In the genomic region with DNA sequence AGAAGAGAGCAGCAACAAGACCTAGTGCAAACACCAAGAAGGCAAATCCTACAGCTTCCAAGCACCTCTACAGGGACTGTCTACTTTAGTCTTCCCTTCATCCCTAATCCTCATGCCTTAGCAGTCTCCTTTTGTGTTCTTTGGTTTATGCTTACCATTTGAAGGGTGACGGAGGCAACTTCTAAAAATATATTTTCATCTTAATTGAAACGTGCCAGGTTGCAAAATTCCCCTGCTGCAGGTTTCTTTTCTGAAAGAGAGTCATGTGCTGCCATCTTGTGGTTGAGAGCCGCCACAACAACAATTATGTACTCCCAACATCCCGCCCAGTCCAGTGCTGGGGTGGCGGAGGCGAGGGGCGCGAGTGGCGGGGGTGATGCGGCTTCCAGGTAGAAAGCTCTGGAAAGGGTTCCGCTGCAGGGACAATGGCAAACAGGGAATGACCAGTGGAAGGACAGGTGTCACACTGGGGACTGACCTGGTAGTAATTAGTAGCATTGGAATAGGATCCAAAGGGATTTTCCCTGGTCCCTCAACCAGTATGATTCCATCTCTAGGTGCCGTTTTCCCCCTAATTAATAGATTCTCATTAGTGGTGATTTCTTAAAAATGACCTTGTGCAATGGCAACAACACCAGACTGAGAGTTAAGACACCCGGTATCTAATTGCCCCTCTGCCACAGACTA, we compare ENCODE assay signal across 8 cellular contexts.
DNase-seq lines count a peak whose midpoint lies in the region; ATAC-seq and TF ChIP-seq lines count a peak whose summit lies in the region.

No MANE protein-coding gene starts in this region.

- intact Hi-C loops in CD4-positive, alpha-beta T cell (cut with DNase I, micrococcal nuclease): loop anchor here (1.0 to 10.0 kb wide), 8 partner anchors 62 to 828 kb away; partner anchors contain the start of genes FRMD6 (in 1 of the 2) and GNG2 (in 1 of the 2)
- intact Hi-C loops in activated CD4-positive, alpha-beta T cell treated with anti-CD3 and anti-CD28 coated beads for 36 hours (cut with DNase I, micrococcal nuclease): loop anchor here (1.0 to 5.0 kb wide), 12 partner anchors 67 to 825 kb away; partner anchors contain the start of genes GNG2 (in 1 of the 2) and TRIM9 (in 1 of the 2)
- intact Hi-C loops in left colon (cut with DNase I, micrococcal nuclease): loop anchor here in 1 of 2 donors (10.0 kb wide), 1 partner anchor 195 kb away; no protein-coding TSS in a partner anchor

- H3K4me3 Mint-ChIP-seq in CD4-positive, alpha-beta T cell: no peak overlapping the region
- no peak overlapping the region for H3K4me3 Mint-ChIP-seq in activated CD4-positive, alpha-beta T cell treated with anti-CD3 and anti-CD28 coated beads for 36 hours

- peaks cover 12% of the 10 kb centered on the region for H3K27me3 Mint-ChIP-seq in CD4-positive, alpha-beta T cell
- H3K27me3 Mint-ChIP-seq in activated CD4-positive, alpha-beta T cell treated with anti-CD3 and anti-CD28 coated beads for 36 hours: peaks cover 4% of the 10 kb centered on the region

- H3K9me3 ChIP-seq in CD4-positive, alpha-beta T cell (ENCODE audit: control insufficient read depth, low read length): no peaks in the 10 kb centered on the region

- H3K9me3 Mint-ChIP-seq in CD4-positive, alpha-beta T cell: no peaks in the 10 kb centered on the region
- no peaks in the 10 kb centered on the region for H3K9me3 Mint-ChIP-seq in activated CD4-positive, alpha-beta T cell treated with anti-CD3 and anti-CD28 coated beads for 36 hours (ENCODE audit: low read depth)

- no peaks in the 10 kb centered on the region for H3K36me3 Mint-ChIP-seq in CD4-positive, alpha-beta T cell (ENCODE audit: low read depth)
- H3K36me3 Mint-ChIP-seq in activated CD4-positive, alpha-beta T cell treated with anti-CD3 and anti-CD28 coated beads for 36 hours (ENCODE audit: low read depth): no peaks in the 10 kb centered on the region

- H3K27ac ChIP-seq in CD4-positive, alpha-beta T cell (ENCODE audit: low read depth, low read length): no peak overlapping the region

- peak; percentile 51 to 74 (median 64) for DNase-seq in CD4-positive, alpha-beta T cell
- DNase-seq in HEK293T (ENCODE audit: extremely low spot score) (peak; percentile 70), NCI-H2227 treated with DMSO at 0.1 percent for 48 hours (lab: John Stamatoyannopoulos, UW) (peak; percentile 70), cerebellar cortex (ENCODE audit: low spot score) (peak; percentile 79), left colon (peak; percentile 40 to 84)
- peak; percentile 83 for DNase-seq in activated CD4-positive, alpha-beta T cell treated with anti-CD3 and anti-CD28 coated beads for 36 hours
- peak; percentile 61 to 64 for DNase-seq in stimulated activated CD4-positive, alpha-beta T cell treated with anti-CD3 and anti-CD28 coated beads, Interleukin-2, amount 100 ng/mL, for 48 hours

- peak; percentile 87 for TF ChIP-seq CTCF in CD4-positive, alpha-beta T cell (IDR thresholded peaks at IDR 0.05)

- ATAC-seq in CD4-positive, alpha-beta T cell (ENCODE audit: poor library complexity): peak; percentile 71
- peak; percentile 56 for ATAC-seq in activated CD4-positive, alpha-beta T cell treated with anti-CD3 and anti-CD28 coated beads for 36 hours
- ATAC-seq in left colon: peak; percentile 73
- no peak for ATAC-seq in GM19463 (IDR thresholded peaks at IDR 0.05; ENCODE audit: unreplicated experiment)

- H3K27me3 ChIP-seq in CD4-positive, alpha-beta T cell (ENCODE audit: control insufficient read depth, insufficient read depth, low read length): peaks cover 3% of the 10 kb centered on the region

- CTCF ChIA-PET in CD4-positive, alpha-beta T cell (lab: Charles Lee): interaction anchor here (0.6 to 1.6 kb wide), 6 partner anchors 10 to 730 kb away, joined by 3 to 7 read pairs (median 3); partner anchors contain the start of gene GNG2
- CTCF ChIA-PET in HEK293T (lab: Yijun Ruan, JAX): interaction anchor here (0.6 to 2.4 kb wide), 12 partner anchors 48 to 823 kb away, joined by 3 to 6 read pairs (median 3); partner anchors contain the start of gene FRMD6
- CTCF ChIA-PET in activated CD4-positive, alpha-beta T cell treated with anti-CD3 and anti-CD28 coated beads for 36 hours (lab: Charles Lee): interaction anchor here (0.5 to 6.5 kb wide), 24 partner anchors 14 to 896 kb away, joined by 3 to 49 read pairs (median 4); partner anchors contain the start of gene FRMD6

- H3K4me1 Mint-ChIP-seq in CD4-positive, alpha-beta T cell (ENCODE audit: low read depth): peaks cover 28% of the 10 kb centered on the region
- H3K4me1 Mint-ChIP-seq in activated CD4-positive, alpha-beta T cell treated with anti-CD3 and anti-CD28 coated beads for 36 hours: peaks cover 26% of the 10 kb centered on the region

- no peak overlapping the region for H3K27ac Mint-ChIP-seq in CD4-positive, alpha-beta T cell
- H3K27ac Mint-ChIP-seq in activated CD4-positive, alpha-beta T cell treated with anti-CD3 and anti-CD28 coated beads for 36 hours: no peak overlapping the region

- POLR2A ChIA-PET in CD4-positive, alpha-beta T cell (lab: Charles Lee): interaction anchor here (0.6 kb wide), 1 partner anchor 525 kb away, joined by 3 read pairs; no protein-coding TSS in a partner anchor
- POLR2A ChIA-PET in HEK293T (lab: Yijun Ruan, JAX): no interaction called here
- POLR2A ChIA-PET in activated CD4-positive, alpha-beta T cell treated with anti-CD3 and anti-CD28 coated beads for 36 hours (lab: Charles Lee): no interaction called here

TF ChIP-seq in HEK293T, 16 proteins besides CTCF, POLR2A, EP300 and RAD21:
- TF ChIP-seq LEF1 (IDR thresholded peaks at IDR 0.05; ENCODE audit: borderline replicate concordance): no peak
- TF ChIP-seq L3MBTL2 (conservative IDR thresholded peaks at IDR 0.05): no peak
- TF ChIP-seq SUZ12 (IDR thresholded peaks at IDR 0.05): no peak
- TF ChIP-seq FOXA1 (IDR thresholded peaks at IDR 0.05): no peak
- TF ChIP-seq CTBP1 (IDR thresholded peaks at IDR 0.05; ENCODE audit: borderline replicate concordance): no peak
- no peak for TF ChIP-seq ZNF384 (IDR thresholded peaks at IDR 0.05)
- TF ChIP-seq FOXK2 (IDR thresholded peaks at IDR 0.05): no peak
- TF ChIP-seq FOXM1 (IDR thresholded peaks at IDR 0.05; ENCODE audit: borderline replicate concordance): no peak
- TF ChIP-seq ELF4 (IDR thresholded peaks at IDR 0.05): no peak
- no peak for TF ChIP-seq SP1 (IDR thresholded peaks at IDR 0.05)
- no peak for TF ChIP-seq NFRKB (IDR thresholded peaks at IDR 0.05)
